Comparison of ENCODE assay signal across 22 cellular contexts in the genomic region with DNA sequence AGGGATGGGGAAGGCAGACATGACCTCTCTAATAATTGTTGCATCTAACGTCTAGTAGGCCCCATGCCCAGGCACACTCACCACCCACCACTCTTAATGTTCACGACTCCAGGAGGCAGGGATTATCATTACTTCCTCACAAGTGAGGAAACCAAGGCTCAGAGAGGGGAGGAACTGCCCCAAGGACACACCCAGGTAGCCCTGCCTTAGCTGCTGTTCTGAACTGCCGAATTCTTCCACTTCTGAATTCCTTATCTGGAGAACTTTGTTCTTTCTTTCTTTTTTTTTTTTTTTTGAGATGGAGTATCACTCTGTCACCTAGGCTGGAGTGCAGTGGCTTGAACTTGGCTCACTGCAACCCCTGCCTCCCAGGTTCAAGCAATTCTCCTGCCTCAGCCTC. TPM values are rescaled to one million over a fixed set of nuclear protein-coding genes. Genes with fewer than 3 reads are reported as not detected.
"Had no signal": no experiment of that assay in that cellular context is flagged by ENCODE, and none has a peak within 500 bp of the region (broad histone marks: within the 10 kb centered on the region; RNA-seq: fewer than 3 reads in every experiment).

No MANE protein-coding gene starts in this region.

- DNase-seq: activated CD4-positive, alpha-beta T cell treated with anti-CD3 and anti-CD28 coated beads for 1 hour; activated CD4-positive, alpha-beta T cell treated with anti-CD3 and anti-CD28 coated beads, Interleukin-2, amount 50 U/mL, for 1 hour; activated CD8-positive, alpha-beta T cell treated with anti-CD3 and anti-CD28 coated beads, Interleukin-2, amount 10 ng/mL, durations not matched to agents 7 days and 5 days; activated gamma-delta T cell; activated naive CD4-positive, alpha-beta T cell treated with anti-CD3 and anti-CD28 coated beads, Interleukin-2, amount 50 U/mL, for 16 hours; activated naive CD8-positive, alpha-beta T cell treated with anti-CD3 and anti-CD28 coated beads, Interleukin-2, amount 50 U/mL, for 24 hours; cerebellar nuclear complex; effector CD8-positive, alpha-beta T cell; erythroblast; foreskin fibroblast; immature natural killer cell; naive B cell; stimulated activated CD4-positive, alpha-beta T cell treated with anti-CD3 and anti-CD28 coated beads, Interleukin-1b, Interleukin-23, amount 100 ng/mL, for 48 hours; substantia nigra; T-helper 1 cell; thyroid gland; uterus had no signal

- H3K4me3 Mint-ChIP-seq: activated CD8-positive, alpha-beta T cell treated with anti-CD3 and anti-CD28 coated beads, Interleukin-2, amount 10 ng/mL, durations not matched to agents 7 days and 5 days; activated naive CD8-positive, alpha-beta T cell treated with anti-CD3 and anti-CD28 coated beads, Interleukin-2, amount 50 U/mL, for 24 hours; activated T-helper 1 cell treated with anti-CD3 and anti-CD28 coated beads, Interleukin-12 subunit alpha, Interleukin-12 subunit beta, Interleukin-2, Interleukin-4 antibody, amounts not matched to agents 30 ng/mL and 10 ng/mL and 1 ng/mL, durations not matched to agents 14 hours and 24 hours and 36 hours; immature natural killer cell; naive B cell; neural crest cell; stimulated activated naive CD8-positive, alpha-beta T cell treated with anti-CD3 and anti-CD28 coated beads, Interleukin-15, Interleukin-2, amounts not matched to agents 100 ng/mL and 50 ng/mL, for 24 hours had no signal

- H3K4me1 ChIP-seq: prostate gland, thyroid gland, uterus had no signal

- ATAC-seq: activated CD8-positive, alpha-beta T cell treated with anti-CD3 and anti-CD28 coated beads, Interleukin-2, amount 10 ng/mL, durations not matched to agents 7 days and 5 days; activated naive CD8-positive, alpha-beta T cell treated with anti-CD3 and anti-CD28 coated beads, Interleukin-2, amount 50 U/mL, for 24 hours had no signal

- H3K27me3 Mint-ChIP-seq: stimulated activated naive CD8-positive, alpha-beta T cell treated with anti-CD3 and anti-CD28 coated beads, Interleukin-15, Interleukin-2, amounts not matched to agents 100 ng/mL and 50 ng/mL, for 24 hours had no signal

- H3K27ac ChIP-seq: prostate gland, thyroid gland, uterus had no signal

- H3K4me1 Mint-ChIP-seq: activated naive CD8-positive, alpha-beta T cell treated with anti-CD3 and anti-CD28 coated beads, Interleukin-2, amount 50 U/mL, for 24 hours; immature natural killer cell; naive B cell had no signal

- H3K4me3 ChIP-seq: prostate gland, thyroid gland, uterus had no signal

- H3K9me3 Mint-ChIP-seq: activated naive CD8-positive, alpha-beta T cell treated with anti-CD3 and anti-CD28 coated beads, Interleukin-2, amount 50 U/mL, for 24 hours; activated T-helper 1 cell treated with anti-CD3 and anti-CD28 coated beads, Interleukin-12 subunit alpha, Interleukin-12 subunit beta, Interleukin-2, Interleukin-4 antibody, amounts not matched to agents 30 ng/mL and 10 ng/mL and 1 ng/mL, durations not matched to agents 14 hours and 24 hours and 36 hours; immature natural killer cell; naive B cell; neural crest cell; stimulated activated naive CD8-positive, alpha-beta T cell treated with anti-CD3 and anti-CD28 coated beads, Interleukin-15, Interleukin-2, amounts not matched to agents 100 ng/mL and 50 ng/mL, for 24 hours had no signal

- H3K27ac Mint-ChIP-seq: activated CD8-positive, alpha-beta T cell treated with anti-CD3 and anti-CD28 coated beads, Interleukin-2, amount 10 ng/mL, durations not matched to agents 7 days and 5 days; activated naive CD8-positive, alpha-beta T cell treated with anti-CD3 and anti-CD28 coated beads, Interleukin-2, amount 50 U/mL, for 24 hours; activated T-helper 1 cell treated with anti-CD3 and anti-CD28 coated beads, Interleukin-12 subunit alpha, Interleukin-12 subunit beta, Interleukin-2, Interleukin-4 antibody, amounts not matched to agents 30 ng/mL and 10 ng/mL and 1 ng/mL, durations not matched to agents 14 hours and 24 hours and 36 hours; immature natural killer cell; naive B cell; stimulated activated naive CD8-positive, alpha-beta T cell treated with anti-CD3 and anti-CD28 coated beads, Interleukin-15, Interleukin-2, amounts not matched to agents 100 ng/mL and 50 ng/mL, for 24 hours had no signal

- H3K36me3 ChIP-seq: prostate gland, thyroid gland, uterus had no signal

- H3K9me3 ChIP-seq: prostate gland, thyroid gland, uterus had no signal

- H3K27me3 ChIP-seq: thyroid gland, uterus had no signal

- H3K36me3 Mint-ChIP-seq: immature natural killer cell, naive B cell had no signal

RNA-seq across cellular contexts. Expression of a gene that starts 16.7 kb away (rescaled TPM):
- total RNA-seq: activated CD8-positive, alpha-beta T cell treated with anti-CD3 and anti-CD28 coated beads, Interleukin-2, amount 10 ng/mL, durations not matched to agents 7 days and 5 days; activated T-helper 1 cell treated with anti-CD3 and anti-CD28 coated beads, Interleukin-12 subunit alpha, Interleukin-12 subunit beta, Interleukin-2, Interleukin-4 antibody, amounts not matched to agents 30 ng/mL and 10 ng/mL and 1 ng/mL, durations not matched to agents 14 hours and 24 hours and 36 hours; fibroblast of lung; neural crest cell had no signal
- polyA plus RNA-seq: fibroblast of lung, immature natural killer cell had no signal
